ENCODE assay signal across 11 cellular contexts in the genomic region with DNA sequence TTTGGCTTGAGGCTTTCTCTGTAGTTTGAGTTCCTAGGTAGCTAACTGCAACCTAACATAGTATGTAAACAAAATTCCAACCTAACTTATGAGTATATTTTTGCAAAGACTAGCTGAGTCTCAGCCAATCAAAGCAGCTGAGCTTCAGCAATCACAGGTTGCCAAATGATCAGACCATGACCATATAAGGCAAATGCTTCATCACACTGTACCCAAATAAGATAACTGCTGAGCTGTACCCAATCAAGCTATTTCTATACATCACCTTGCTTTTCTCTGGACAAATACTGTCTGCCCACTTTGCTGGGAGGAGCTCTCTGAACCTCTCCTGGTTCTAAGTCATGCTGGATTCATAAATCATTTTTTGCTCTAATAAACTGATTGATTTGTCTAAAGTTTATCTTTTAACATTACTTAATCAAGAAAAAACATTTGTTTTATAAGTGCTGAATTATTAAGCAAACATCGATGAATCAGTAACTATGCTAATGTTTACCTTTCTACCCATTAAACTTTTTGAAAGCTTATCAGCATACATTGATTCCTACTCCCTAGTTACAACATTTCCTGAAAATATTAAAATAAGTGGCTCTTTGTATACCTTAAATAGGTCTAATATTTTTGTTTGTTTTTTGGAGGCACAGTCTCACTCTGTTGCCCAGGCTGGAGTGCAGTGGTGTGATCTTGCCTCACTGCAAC.
A peak's percentile ranks its signal among the peaks of the same experiment; 100 is the strongest.
DNase-seq lines count a peak whose midpoint lies in the region; ATAC-seq and TF ChIP-seq lines count a peak whose summit lies in the region.
"Had no signal": no experiment of that assay in that cellular context is flagged by ENCODE, and none has a peak within 500 bp of the region (broad histone marks: within the 10 kb centered on the region; RNA-seq: fewer than 3 reads in every experiment).

No MANE protein-coding gene starts in this region.

- ATAC-seq in GM21528 (IDR thresholded peaks at IDR 0.05; ENCODE audit: low FRiP score, unreplicated experiment) = no peak

- no peak overlapping the region for H3K27ac ChIP-seq in MM.1S (ENCODE audit: low read length)

- no peak overlapping the region for H3K9ac ChIP-seq in MM.1S (ENCODE audit: low read length)

- 0 out of 2 replicates have a peak overlapping the region, but pooled peaks have one; percentile 22 for H2AFZ ChIP-seq in MM.1S (ENCODE audit: low read length)

- no peak for TF ChIP-seq CTCF in MM.1S (IDR thresholded peaks at IDR 0.05; ENCODE audit: low read length)
- TF ChIP-seq CTCF in cardiac fibroblast (IDR thresholded peaks at IDR 0.05; ENCODE audit: low read depth, low read length) = no peak

- H3F3A ChIP-seq in MM.1S (ENCODE audit: insufficient read depth, low read length) = peaks cover 7% of the 10 kb centered on the region; the same call in 1 of the 2 replicates

- H3K4me3 Mint-ChIP-seq in T-helper 2 cell treated with Interferon-gamma antibody and Interleukin-4, amounts not matched to agents 5 μg/mL and 100 μg/mL, for 36 hours = no peak overlapping the region
- H3K4me3 Mint-ChIP-seq: B cell; brain; natural killer cell treated with Interleukin-12 subunit alpha and Interleukin-12 subunit beta and Interleukin-15 and Interleukin-18, amount 100 ng/mL, for 72 hours had no signal

- H3K4me1 Mint-ChIP-seq in T-helper 2 cell treated with Interferon-gamma antibody and Interleukin-4, amounts not matched to agents 5 μg/mL and 100 μg/mL, for 36 hours (ENCODE audit: low read depth) = peaks cover 24% of the 10 kb centered on the region
- H3K4me1 Mint-ChIP-seq: brain had no signal

- no peaks in the 10 kb centered on the region for H4K20me1 ChIP-seq in MM.1S (ENCODE audit: insufficient read depth, low read length)

- H3K4me1 ChIP-seq in MM.1S (ENCODE audit: low read length) = peaks cover 18% of the 10 kb centered on the region

- H3K9me3 ChIP-seq in MM.1S (replicated peaks; ENCODE audit: insufficient read depth, low read length) = no peaks in the 10 kb centered on the region

- H3K27me3 ChIP-seq in MM.1S (replicated peaks; ENCODE audit: insufficient read depth, low read length) = no peaks in the 10 kb centered on the region

- no peak overlapping the region for H3K27ac Mint-ChIP-seq in T-helper 2 cell treated with Interferon-gamma antibody and Interleukin-4, amounts not matched to agents 5 μg/mL and 100 μg/mL, for 36 hours
- H3K27ac Mint-ChIP-seq: B cell; brain; natural killer cell treated with Interleukin-12 subunit alpha and Interleukin-12 subunit beta and Interleukin-15 and Interleukin-18, amount 100 ng/mL, for 72 hours had no signal

- peak; percentile 8 for DNase-seq in NCI-H510A treated with DMSO at 0.1 percent for 48 hours (lab: John Stamatoyannopoulos, UW)
- DNase-seq in NCI-H510A (lab: John Stamatoyannopoulos, UW) = no peak
- DNase-seq in MM.1S = peak; percentile 63
- peak; percentile 71 to 87 for DNase-seq in cardiac fibroblast (ENCODE audit: low read depth in 2 of 2)
- DNase-seq in renal cortical epithelial cell (ENCODE audit: low read depth) = peak; percentile 86
- DNase-seq in stimulated activated CD4-positive, alpha-beta T cell treated with anti-CD3 and anti-CD28 coated beads, Interleukin-4, amount 100 ng/mL, for 4 hours = no peak
- no peak for DNase-seq in T-helper 2 cell treated with Interferon-gamma antibody and Interleukin-4, amounts not matched to agents 5 μg/mL and 100 μg/mL, for 36 hours (ENCODE audit: low spot score)

- H3K79me2 ChIP-seq in MM.1S (ENCODE audit: low read length) = no peaks in the 10 kb centered on the region

- no peak overlapping the region for H3K4me3 ChIP-seq in MM.1S (ENCODE audit: low read length)
- H3K4me3 ChIP-seq in cardiac fibroblast (replicated peaks in 1 of 2; ENCODE audit: low read depth in 2 of 2, low read length in 2 of 2) = no peak overlapping the region

- no peaks in the 10 kb centered on the region for H3K9me3 Mint-ChIP-seq in T-helper 2 cell treated with Interferon-gamma antibody and Interleukin-4, amounts not matched to agents 5 μg/mL and 100 μg/mL, for 36 hours
- H3K9me3 Mint-ChIP-seq: brain; natural killer cell treated with Interleukin-12 subunit alpha and Interleukin-12 subunit beta and Interleukin-15 and Interleukin-18, amount 100 ng/mL, for 72 hours had no signal

- no peaks in the 10 kb centered on the region for H3K9me2 ChIP-seq in MM.1S (replicated peaks; ENCODE audit: insufficient read depth, low read length)

- peaks cover 7% of the 10 kb centered on the region for H3K27me3 Mint-ChIP-seq in T-helper 2 cell treated with Interferon-gamma antibody and Interleukin-4, amounts not matched to agents 5 μg/mL and 100 μg/mL, for 36 hours (ENCODE audit: low read depth)
- H3K27me3 Mint-ChIP-seq: B cell had no signal

- no peaks in the 10 kb centered on the region for H3K36me3 Mint-ChIP-seq in T-helper 2 cell treated with Interferon-gamma antibody and Interleukin-4, amounts not matched to agents 5 μg/mL and 100 μg/mL, for 36 hours (ENCODE audit: low read depth)
- H3K36me3 Mint-ChIP-seq: natural killer cell treated with Interleukin-12 subunit alpha and Interleukin-12 subunit beta and Interleukin-15 and Interleukin-18, amount 100 ng/mL, for 72 hours had no signal

- no peaks in the 10 kb centered on the region for H3K36me3 ChIP-seq in MM.1S (replicated peaks; ENCODE audit: insufficient read depth, low read length)

- 0 out of 2 replicates have a peak overlapping the region, but pooled peaks have one; percentile 20 for H3K4me2 ChIP-seq in MM.1S (ENCODE audit: low read depth, low read length)

Comparison
In these comparisons a context has a peak if more than half of its experiments do, and no peak if none do; other contexts are left out.
1. DNase-seq: peak in NCI-H510A treated with DMSO at 0.1 percent for 48 hours (single experiment), MM.1S (single experiment), cardiac fibroblast (2 of 2) and renal cortical epithelial cell (single experiment); none in NCI-H510A (single experiment), stimulated activated CD4-positive, alpha-beta T cell treated with anti-CD3 and anti-CD28 coated beads, Interleukin-4, amount 100 ng/mL, for 4 hours (0 of 2) and T-helper 2 cell treated with Interferon-gamma antibody and Interleukin-4, amounts not matched to agents 5 μg/mL and 100 μg/mL, for 36 hours (single experiment).